ENCODE assay signal across 20 cellular contexts in genomic region chr1:240734001-240734400, GRCh38.
"Had no signal": no experiment of that assay in that cellular context is flagged by ENCODE, and none has a peak within 500 bp of the region (broad histone marks: within the 10 kb centered on the region; RNA-seq: fewer than 3 reads in every experiment).

No MANE protein-coding gene starts in this region.

- H3K4me3 ChIP-seq: colonic mucosa, heart left ventricle, lung, sigmoid colon, skin epidermis, stomach, thoracic aorta, transverse colon had no signal

- H3K27ac ChIP-seq: colonic mucosa, heart left ventricle, sigmoid colon, skin epidermis, stomach, thoracic aorta, transverse colon had no signal

- H3K4me3 Mint-ChIP-seq: naive thymus-derived CD4-positive, alpha-beta T cell; nephron progenitor cell had no signal

- H3K9me3 ChIP-seq: colonic mucosa, heart left ventricle, sigmoid colon, stomach, thoracic aorta, transverse colon had no signal

- H3K36me3 Mint-ChIP-seq: naive thymus-derived CD4-positive, alpha-beta T cell had no signal

- H3K27me3 ChIP-seq: colonic mucosa, sigmoid colon, stomach, transverse colon had no signal

- H3K36me3 ChIP-seq: colonic mucosa, heart left ventricle, sigmoid colon, stomach, thoracic aorta, transverse colon had no signal

- DNase-seq: colonic mucosa; dermis blood vessel endothelial cell; erythroblast; heart left ventricle; hippocampal formation; left colon; left ventricle myocardium superior; mesendoderm; naive thymus-derived CD4-positive, alpha-beta T cell; nephron progenitor cell; sigmoid colon; stimulated activated CD4-positive, alpha-beta T cell treated with anti-CD3 and anti-CD28 coated beads, Interleukin-2, amount 100 ng/mL, for 24 hours; stimulated activated CD4-positive, alpha-beta T cell treated with anti-CD3 and anti-CD28 coated beads, Interleukin-4, amount 100 ng/mL, for 4 hours; stimulated activated naive CD4-positive, alpha-beta T cell; stomach; transverse colon had no signal

- FAIRE-seq: frontal cortex had no signal

- ATAC-seq: heart left ventricle; left colon; left ventricle myocardium superior; naive thymus-derived CD4-positive, alpha-beta T cell had no signal

- H3K4me1 ChIP-seq: colonic mucosa, heart left ventricle, sigmoid colon, stomach, transverse colon had no signal

- H3K4me1 Mint-ChIP-seq: naive thymus-derived CD4-positive, alpha-beta T cell had no signal

- H3K27ac Mint-ChIP-seq: nephron progenitor cell had no signal

- H3K9me3 Mint-ChIP-seq: nephron progenitor cell had no signal
